15 cellular contexts compared by ENCODE assay signal in the genomic region with DNA sequence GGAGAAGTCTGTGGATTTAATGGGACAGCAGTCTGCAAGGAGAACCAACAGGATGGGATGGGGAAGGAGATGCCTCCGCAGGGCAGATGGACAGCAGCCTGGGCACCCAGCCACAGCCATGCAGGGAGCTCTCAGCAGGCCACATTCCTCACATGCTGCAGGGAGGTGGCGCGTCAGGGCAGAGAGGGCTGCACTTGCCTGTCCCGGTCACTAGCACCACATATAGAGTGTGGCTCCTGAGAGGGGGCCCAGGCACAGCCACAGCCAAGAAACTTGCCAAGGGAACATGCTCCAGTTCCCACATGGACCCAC.
A peak's percentile ranks its signal among the peaks of the same experiment; 100 is the strongest.
DNase-seq lines count a peak whose midpoint lies in the region; ATAC-seq and TF ChIP-seq lines count a peak whose summit lies in the region.
"Had no signal": no experiment of that assay in that cellular context is flagged by ENCODE, and none has a peak within 500 bp of the region (broad histone marks: within the 10 kb centered on the region; RNA-seq: fewer than 3 reads in every experiment).

No MANE protein-coding gene starts in this region.

- H3K36me3 Mint-ChIP-seq in activated naive CD8-positive, alpha-beta T cell treated with anti-CD3 and anti-CD28 coated beads, Interleukin-2, amount 10 ng/mL, durations not matched to agents 7 days and 5 days = no peaks in the 10 kb centered on the region
- H3K36me3 Mint-ChIP-seq in activated naive CD8-positive, alpha-beta T cell treated with anti-CD3 and anti-CD28 coated beads, Interleukin-2, amount 50 U/mL, for 24 hours (ENCODE audit: low read depth) = no peaks in the 10 kb centered on the region
- H3K36me3 Mint-ChIP-seq in activated T-helper 17 cell treated with anti-CD3 and anti-CD28 coated beads, Interleukin-2, amount 50 U/mL, for 72 hours (ENCODE audit: low read depth) = no peaks in the 10 kb centered on the region
- H3K36me3 Mint-ChIP-seq in stimulated activated effector memory CD8-positive, alpha-beta T cell treated with anti-CD3 and anti-CD28 coated beads, Interleukin-12 subunit alpha, Interleukin-12 subunit beta, amount 100 ng/mL, for 72 hours = peaks cover 4% of the 10 kb centered on the region
- H3K36me3 Mint-ChIP-seq in activated T-cell treated with anti-CD3 and anti-CD28 coated beads, Interleukin-2, amount 50 U/mL, for 4 hours (ENCODE audit: insufficient read depth) = no peaks in the 10 kb centered on the region
- H3K36me3 Mint-ChIP-seq: activated naive CD8-positive, alpha-beta T cell treated with anti-CD3 and anti-CD28 coated beads for 36 hours; naive thymus-derived CD8-positive, alpha-beta T cell had no signal

- no peak overlapping the region for H3K4me3 Mint-ChIP-seq in activated naive CD8-positive, alpha-beta T cell treated with anti-CD3 and anti-CD28 coated beads, Interleukin-2, amount 10 ng/mL, durations not matched to agents 7 days and 5 days
- H3K4me3 Mint-ChIP-seq in activated naive CD8-positive, alpha-beta T cell treated with anti-CD3 and anti-CD28 coated beads, Interleukin-2, amount 50 U/mL, for 24 hours = no peak overlapping the region
- peak overlapping the region; percentile 60 for H3K4me3 Mint-ChIP-seq in activated T-helper 17 cell treated with anti-CD3 and anti-CD28 coated beads, Interleukin-2, amount 50 U/mL, for 72 hours
- H3K4me3 Mint-ChIP-seq in stimulated activated effector memory CD8-positive, alpha-beta T cell treated with anti-CD3 and anti-CD28 coated beads, Interleukin-12 subunit alpha, Interleukin-12 subunit beta, amount 100 ng/mL, for 72 hours = peak overlapping the region; percentile 50
- H3K4me3 Mint-ChIP-seq in activated T-cell treated with anti-CD3 and anti-CD28 coated beads, Interleukin-2, amount 50 U/mL, for 4 hours = no peak overlapping the region
- H3K4me3 Mint-ChIP-seq: naive thymus-derived CD8-positive, alpha-beta T cell had no signal

- no peaks in the 10 kb centered on the region for H3K4me1 ChIP-seq in ascending aorta
- H3K4me1 ChIP-seq: prostate gland had no signal

- no peak overlapping the region for H3K4me3 ChIP-seq in ascending aorta
- H3K4me3 ChIP-seq: GM23248, lower lobe of right lung, prostate gland had no signal

- H3K9me3 ChIP-seq in ascending aorta = no peaks in the 10 kb centered on the region
- H3K9me3 ChIP-seq: lower lobe of right lung, prostate gland had no signal

- H3K27ac ChIP-seq in ascending aorta = no peak overlapping the region
- H3K27ac ChIP-seq: GM23248, lower lobe of right lung, prostate gland had no signal

- POLR2A ChIA-PET in activated naive CD8-positive, alpha-beta T cell treated with anti-CD3 and anti-CD28 coated beads, Interleukin-2, amount 10 ng/mL, durations not matched to agents 7 days and 5 days (lab: Charles Lee) = interaction anchor here (0.7 to 0.9 kb wide), 2 partner anchors 67 to 85 kb away, joined by 3 read pairs; no protein-coding TSS in a partner anchor

- intact Hi-C loops in left cardiac atrium (cut with DNase I) = no loop called here
- intact Hi-C loops in ascending aorta (cut with DNase I) = no loop called here

- H3K4me1 Mint-ChIP-seq in activated naive CD8-positive, alpha-beta T cell treated with anti-CD3 and anti-CD28 coated beads, Interleukin-2, amount 10 ng/mL, durations not matched to agents 7 days and 5 days = peaks cover 13% of the 10 kb centered on the region
- H3K4me1 Mint-ChIP-seq in activated naive CD8-positive, alpha-beta T cell treated with anti-CD3 and anti-CD28 coated beads, Interleukin-2, amount 50 U/mL, for 24 hours = peaks cover 25% of the 10 kb centered on the region
- H3K4me1 Mint-ChIP-seq in activated T-helper 17 cell treated with anti-CD3 and anti-CD28 coated beads, Interleukin-2, amount 50 U/mL, for 72 hours = peaks cover 12% of the 10 kb centered on the region
- H3K4me1 Mint-ChIP-seq in stimulated activated effector memory CD8-positive, alpha-beta T cell treated with anti-CD3 and anti-CD28 coated beads, Interleukin-12 subunit alpha, Interleukin-12 subunit beta, amount 100 ng/mL, for 72 hours = peaks cover 32% of the 10 kb centered on the region
- peaks cover 11% of the 10 kb centered on the region for H3K4me1 Mint-ChIP-seq in activated T-cell treated with anti-CD3 and anti-CD28 coated beads, Interleukin-2, amount 50 U/mL, for 4 hours (ENCODE audit: low read depth)

- peak overlapping the region; percentile 76 for H3K27ac Mint-ChIP-seq in activated naive CD8-positive, alpha-beta T cell treated with anti-CD3 and anti-CD28 coated beads, Interleukin-2, amount 10 ng/mL, durations not matched to agents 7 days and 5 days
- no peak overlapping the region for H3K27ac Mint-ChIP-seq in activated naive CD8-positive, alpha-beta T cell treated with anti-CD3 and anti-CD28 coated beads, Interleukin-2, amount 50 U/mL, for 24 hours
- no peak overlapping the region for H3K27ac Mint-ChIP-seq in activated T-helper 17 cell treated with anti-CD3 and anti-CD28 coated beads, Interleukin-2, amount 50 U/mL, for 72 hours
- no peak overlapping the region for H3K27ac Mint-ChIP-seq in stimulated activated effector memory CD8-positive, alpha-beta T cell treated with anti-CD3 and anti-CD28 coated beads, Interleukin-12 subunit alpha, Interleukin-12 subunit beta, amount 100 ng/mL, for 72 hours
- H3K27ac Mint-ChIP-seq: activated naive CD8-positive, alpha-beta T cell treated with anti-CD3 and anti-CD28 coated beads for 36 hours had no signal

- H3K36me3 ChIP-seq in ascending aorta = no peaks in the 10 kb centered on the region
- H3K36me3 ChIP-seq: lower lobe of right lung, prostate gland had no signal

- peaks cover 2% of the 10 kb centered on the region for H3K27me3 Mint-ChIP-seq in activated naive CD8-positive, alpha-beta T cell treated with anti-CD3 and anti-CD28 coated beads, Interleukin-2, amount 10 ng/mL, durations not matched to agents 7 days and 5 days
- peaks cover 3% of the 10 kb centered on the region for H3K27me3 Mint-ChIP-seq in activated naive CD8-positive, alpha-beta T cell treated with anti-CD3 and anti-CD28 coated beads, Interleukin-2, amount 50 U/mL, for 24 hours
- H3K27me3 Mint-ChIP-seq in activated T-helper 17 cell treated with anti-CD3 and anti-CD28 coated beads, Interleukin-2, amount 50 U/mL, for 72 hours = no peaks in the 10 kb centered on the region
- no peaks in the 10 kb centered on the region for H3K27me3 Mint-ChIP-seq in activated T-cell treated with anti-CD3 and anti-CD28 coated beads, Interleukin-2, amount 50 U/mL, for 4 hours (ENCODE audit: low read depth)
- H3K27me3 Mint-ChIP-seq: activated naive CD8-positive, alpha-beta T cell treated with anti-CD3 and anti-CD28 coated beads for 36 hours had no signal

- no peak for ATAC-seq in activated naive CD8-positive, alpha-beta T cell treated with anti-CD3 and anti-CD28 coated beads, Interleukin-2, amount 10 ng/mL, durations not matched to agents 7 days and 5 days (ENCODE audit: low read depth)
- ATAC-seq in activated naive CD8-positive, alpha-beta T cell treated with anti-CD3 and anti-CD28 coated beads, Interleukin-2, amount 50 U/mL, for 24 hours = no peak
- ATAC-seq in activated T-helper 17 cell treated with anti-CD3 and anti-CD28 coated beads, Interleukin-2, amount 50 U/mL, for 72 hours (replicated peaks) = no peak
- ATAC-seq in left cardiac atrium = peak; percentile 64 to 84
- no peak for ATAC-seq in stimulated activated effector memory CD8-positive, alpha-beta T cell treated with anti-CD3 and anti-CD28 coated beads, Interleukin-12 subunit alpha, Interleukin-12 subunit beta, amount 100 ng/mL, for 72 hours
- no peak for ATAC-seq in activated T-cell treated with anti-CD3 and anti-CD28 coated beads, Interleukin-2, amount 50 U/mL, for 4 hours

- H3K9me3 Mint-ChIP-seq in activated naive CD8-positive, alpha-beta T cell treated with anti-CD3 and anti-CD28 coated beads, Interleukin-2, amount 10 ng/mL, durations not matched to agents 7 days and 5 days = no peaks in the 10 kb centered on the region
- no peaks in the 10 kb centered on the region for H3K9me3 Mint-ChIP-seq in activated naive CD8-positive, alpha-beta T cell treated with anti-CD3 and anti-CD28 coated beads, Interleukin-2, amount 50 U/mL, for 24 hours
- H3K9me3 Mint-ChIP-seq in activated T-helper 17 cell treated with anti-CD3 and anti-CD28 coated beads, Interleukin-2, amount 50 U/mL, for 72 hours = no peaks in the 10 kb centered on the region
- no peaks in the 10 kb centered on the region for H3K9me3 Mint-ChIP-seq in stimulated activated effector memory CD8-positive, alpha-beta T cell treated with anti-CD3 and anti-CD28 coated beads, Interleukin-12 subunit alpha, Interleukin-12 subunit beta, amount 100 ng/mL, for 72 hours
- H3K9me3 Mint-ChIP-seq in activated T-cell treated with anti-CD3 and anti-CD28 coated beads, Interleukin-2, amount 50 U/mL, for 4 hours = no peaks in the 10 kb centered on the region
- H3K9me3 Mint-ChIP-seq: activated naive CD8-positive, alpha-beta T cell treated with anti-CD3 and anti-CD28 coated beads for 36 hours; naive thymus-derived CD8-positive, alpha-beta T cell had no signal

- H3K27me3 ChIP-seq in ascending aorta = no peaks in the 10 kb centered on the region

- DNase-seq in activated naive CD8-positive, alpha-beta T cell treated with anti-CD3 and anti-CD28 coated beads, Interleukin-2, amount 10 ng/mL, durations not matched to agents 7 days and 5 days = no peak
- no peak for DNase-seq in activated naive CD8-positive, alpha-beta T cell treated with anti-CD3 and anti-CD28 coated beads, Interleukin-2, amount 50 U/mL, for 24 hours
- DNase-seq in left cardiac atrium = no peak
- no peak for DNase-seq in stimulated activated effector memory CD8-positive, alpha-beta T cell treated with anti-CD3 and anti-CD28 coated beads, Interleukin-12 subunit alpha, Interleukin-12 subunit beta, amount 100 ng/mL, for 72 hours (ENCODE audit: low spot score in 2 of 2)
- DNase-seq in activated T-cell treated with anti-CD3 and anti-CD28 coated beads, Interleukin-2, amount 50 U/mL, for 4 hours = no peak
- no peak for DNase-seq in ascending aorta (ENCODE audit: low spot score in 2 of 2)
- DNase-seq in GOT3 (lab: John Stamatoyannopoulos, UW) = no peak
- DNase-seq: activated CD4-positive, alpha-beta T cell treated with anti-CD3 and anti-CD28 coated beads, Interleukin-2, amount 50 U/mL, for 4 hours; GM23248; lower lobe of right lung; naive thymus-derived CD8-positive, alpha-beta T cell; NCI-H1694 had no signal

- no peak for TF ChIP-seq CTCF in ascending aorta (IDR thresholded peaks at IDR 0.05)

Comparison
In these comparisons a context has a peak if more than half of its experiments do, and no peak if none do; other contexts are left out.
1. ATAC-seq: peak in left cardiac atrium (2 of 2); none in activated naive CD8-positive, alpha-beta T cell treated with anti-CD3 and anti-CD28 coated beads, Interleukin-2, amount 10 ng/mL, durations not matched to agents 7 days and 5 days (single experiment), activated naive CD8-positive, alpha-beta T cell treated with anti-CD3 and anti-CD28 coated beads, Interleukin-2, amount 50 U/mL, for 24 hours (single experiment), activated T-helper 17 cell treated with anti-CD3 and anti-CD28 coated beads, Interleukin-2, amount 50 U/mL, for 72 hours (single experiment), stimulated activated effector memory CD8-positive, alpha-beta T cell treated with anti-CD3 and anti-CD28 coated beads, Interleukin-12 subunit alpha, Interleukin-12 subunit beta, amount 100 ng/mL, for 72 hours (single experiment) and activated T-cell treated with anti-CD3 and anti-CD28 coated beads, Interleukin-2, amount 50 U/mL, for 4 hours (0 of 2).
2. H3K4me3 Mint-ChIP-seq: peak in activated T-helper 17 cell treated with anti-CD3 and anti-CD28 coated beads, Interleukin-2, amount 50 U/mL, for 72 hours (single experiment) and stimulated activated effector memory CD8-positive, alpha-beta T cell treated with anti-CD3 and anti-CD28 coated beads, Interleukin-12 subunit alpha, Interleukin-12 subunit beta, amount 100 ng/mL, for 72 hours (single experiment); none in activated naive CD8-positive, alpha-beta T cell treated with anti-CD3 and anti-CD28 coated beads, Interleukin-2, amount 10 ng/mL, durations not matched to agents 7 days and 5 days (single experiment), activated naive CD8-positive, alpha-beta T cell treated with anti-CD3 and anti-CD28 coated beads, Interleukin-2, amount 50 U/mL, for 24 hours (single experiment) and activated T-cell treated with anti-CD3 and anti-CD28 coated beads, Interleukin-2, amount 50 U/mL, for 4 hours (single experiment).